Comparison of ENCODE assay signal across 22 cellular contexts in genomic region chr1:201406831-201407406, GRCh38. TPM values are rescaled to one million over a fixed set of nuclear protein-coding genes. Genes with fewer than 3 reads are reported as not detected.
A peak's percentile ranks its signal among the peaks of the same experiment; 100 is the strongest.
DNase-seq lines count a peak whose midpoint lies in the region; ATAC-seq, FAIRE-seq and TF ChIP-seq lines count a peak whose summit lies in the region.
"Had no signal": no experiment of that assay in that cellular context is flagged by ENCODE, and none has a peak within 500 bp of the region (broad histone marks: within the 10 kb centered on the region; RNA-seq: fewer than 3 reads in every experiment).

No MANE protein-coding gene starts in this region.

- H3K27me3 ChIP-seq in esophagus squamous epithelium (no peaks in the 10 kb centered on the region), small intestine (ENCODE audit: control insufficient read depth in 2 of 2, insufficient read depth in 2 of 2, low read length in 2 of 2) (no peaks in the 10 kb centered on the region), dorsolateral prefrontal cortex (no peaks in the 10 kb centered on the region)
- H3K27me3 ChIP-seq: ascending aorta had no signal

- 41 to 47% methylated on average over 7 to 8 of the region's 8 CpGs for WGBS in esophagus squamous epithelium, 2 donors
- 10 to 60% (median 47%) methylated on average over 8 of the region's 8 CpGs for WGBS in small intestine, 3 donors

- H3K27ac Mint-ChIP-seq in chondrocyte (ENCODE audit: unreplicated experiment): no peak overlapping the region

- peaks cover 7% of the 10 kb centered on the region for H3K27me3 Mint-ChIP-seq in chondrocyte (ENCODE audit: low read depth)

- H3K4me3 ChIP-seq in esophagus squamous epithelium (no peak overlapping the region), small intestine (ENCODE audit: low read depth in 1 of 2, low read length in 2 of 2) (no peak overlapping the region), dorsolateral prefrontal cortex (no peak overlapping the region)
- H3K4me3 ChIP-seq: ascending aorta, esophagus muscularis mucosa had no signal

- H3K27ac ChIP-seq in esophagus squamous epithelium (peak overlapping the region; percentile 50 to 90 (median 84)), small intestine (ENCODE audit: low read depth in 1 of 2, low read length in 1 of 2) (peak overlapping the region; percentile 62 to 77), dorsolateral prefrontal cortex (no peak overlapping the region)
- H3K27ac ChIP-seq: ascending aorta, esophagus muscularis mucosa had no signal

- no peak overlapping the region for H3K4me3 Mint-ChIP-seq in chondrocyte (ENCODE audit: unreplicated experiment)
- H3K4me3 Mint-ChIP-seq: naive thymus-derived CD8-positive, alpha-beta T cell had no signal

- no peaks in the 10 kb centered on the region for H3K9me3 ChIP-seq in esophagus squamous epithelium
- H3K9me3 ChIP-seq in small intestine (ENCODE audit: control insufficient read depth, low read depth): no peaks in the 10 kb centered on the region
- H3K9me3 ChIP-seq: ascending aorta, esophagus muscularis mucosa had no signal

- H3K36me3 Mint-ChIP-seq in chondrocyte (ENCODE audit: low read depth): peaks cover 8% of the 10 kb centered on the region
- H3K36me3 Mint-ChIP-seq: naive thymus-derived CD8-positive, alpha-beta T cell had no signal

- DNase-seq in esophagus squamous epithelium (lab: John Stamatoyannopoulos, UW) (no peak), small intestine (peak; percentile 82), dorsolateral prefrontal cortex (no peak), NCI-H748 (lab: John Stamatoyannopoulos, UW; ENCODE audit: unreplicated experiment) (no peak), Kasumi-1 (lab: John Stamatoyannopoulos, UW) (no peak), chondrocyte (ENCODE audit: low spot score) (no peak)
- DNase-seq: activated CD4-positive, CD25-positive, alpha-beta regulatory T cell treated with anti-CD3 and anti-CD28 coated beads, Interleukin-2, amount 50 U/mL, for 72 hours; activated naive CD4-positive, alpha-beta T cell; C1 segment of cervical spinal cord; cortex of kidney; DMS79 treated with DMSO at 0.1 percent for 48 hours; GOT3; naive thymus-derived CD8-positive, alpha-beta T cell; NCI-H1092; NCI-H2171 treated with DMSO at 0.1 percent for 48 hours; stimulated activated CD4-positive, alpha-beta T cell treated with anti-CD3 and anti-CD28 coated beads, Interleukin-2, amount 100 ng/mL, for 24 hours; T-helper 2 cell had no signal

- H3K36me3 ChIP-seq in esophagus squamous epithelium: no peaks in the 10 kb centered on the region
- no peaks in the 10 kb centered on the region for H3K36me3 ChIP-seq in small intestine (ENCODE audit: control insufficient read depth in 2 of 2, insufficient read depth in 2 of 2, low read length in 2 of 2)
- H3K36me3 ChIP-seq: ascending aorta, esophagus muscularis mucosa had no signal

- no peak for FAIRE-seq in small intestine (lab: Jason Lieb, UNC)

- no peaks in the 10 kb centered on the region for H3K9me3 Mint-ChIP-seq in chondrocyte (ENCODE audit: low read depth)
- H3K9me3 Mint-ChIP-seq: naive thymus-derived CD8-positive, alpha-beta T cell had no signal

- TF ChIP-seq POLR2A in esophagus squamous epithelium (IDR thresholded peaks at IDR 0.05): no peak

- ATAC-seq in GM18867 (IDR thresholded peaks at IDR 0.05; ENCODE audit: unreplicated experiment) (peak; percentile 43), HG03432 (IDR thresholded peaks at IDR 0.05; ENCODE audit: unreplicated experiment) (peak; percentile 43)
- ATAC-seq: naive thymus-derived CD8-positive, alpha-beta T cell had no signal

- H3K4me1 Mint-ChIP-seq in chondrocyte (ENCODE audit: low read depth): no peaks in the 10 kb centered on the region

- TF ChIP-seq CTCF in esophagus squamous epithelium (IDR thresholded peaks at IDR 0.05): no peak
- TF ChIP-seq CTCF in dorsolateral prefrontal cortex (IDR thresholded peaks at IDR 0.05 in 54 of 56, conservative IDR thresholded peaks at IDR 0.05 in 2 of 56; ENCODE audit: low read depth in 1 of 56, partially characterized antibody in 56 of 56): no peak
- no peak for TF ChIP-seq CTCF in chondrocyte (IDR thresholded peaks at IDR 0.05)

- H3K4me1 ChIP-seq in esophagus squamous epithelium (peaks cover 19 to 48% (median 22%) of the 10 kb centered on the region in 3 donors), small intestine (ENCODE audit: control insufficient read depth in 2 of 2, insufficient read depth in 1 of 2, low read depth in 1 of 2, low read length in 1 of 2) (peaks cover 2 to 5% of the 10 kb centered on the region in 2 donors)
- H3K4me1 ChIP-seq: ascending aorta, esophagus muscularis mucosa had no signal

- intact Hi-C loops in esophagus squamous epithelium (cut with DNase I): no loop called here
- intact Hi-C loops in dorsolateral prefrontal cortex (cut with DNase I): no loop called here

RNA-seq across cellular contexts. Expression of gene LAD1, which starts 7.8 kb away (rescaled TPM):
- 100 to 1,000 TPM; 242 to 377 (median 320) TPM for total RNA-seq in esophagus squamous epithelium
- polyA plus RNA-seq in small intestine: 100 to 1,000 TPM; 108 to 131 (median 130) TPM
- 1 to 10 TPM in 1 of 120 experiments, under 1 TPM in 1, not detected in 118; 0.32 to 1.0 TPM for total RNA-seq in dorsolateral prefrontal cortex
- total RNA-seq in chondrocyte: 0.17 to 0.34 TPM in 2 of 3 replicates, not detected in the other
- total RNA-seq: naive thymus-derived CD8-positive, alpha-beta T cell; pulmonary artery endothelial cell had no signal
- polyA plus RNA-seq: naive thymus-derived CD8-positive, alpha-beta T cell had no signal

RNA-seq across cellular contexts. Expression of gene TNNI1, which starts 14.6 kb away (rescaled TPM):
- total RNA-seq in esophagus squamous epithelium (not detected), dorsolateral prefrontal cortex (under 1 TPM in 3 of 120 experiments, not detected in 117; 0.32 to 0.99 (median 0.66) TPM), chondrocyte (8.0 to 10.0 TPM (median 8.8 TPM) in 3 replicates)
- 1 to 10 TPM in 2 of 3 donors, under 1 TPM in 1; 0.01 to 5.8 (median 3.2) TPM for polyA plus RNA-seq in small intestine
- total RNA-seq: ascending aorta; naive thymus-derived CD8-positive, alpha-beta T cell; pulmonary artery endothelial cell had no signal
- polyA plus RNA-seq: naive thymus-derived CD8-positive, alpha-beta T cell had no signal

RNA-seq across cellular contexts. Expression of gene TNNT2, which starts 29.4 kb away (rescaled TPM):
- total RNA-seq in esophagus squamous epithelium: 1 to 10 TPM; 1.3 to 6.1 (median 1.8) TPM
- polyA plus RNA-seq in small intestine: 10 to 100 TPM in 1 of 3 donors, 1 to 10 TPM in 1, under 1 TPM in 1; 0.78 to 86.7 (median 4.0) TPM
- 10 to 100 TPM; 12.2 to 91.1 (median 35.5) TPM for total RNA-seq in dorsolateral prefrontal cortex
- total RNA-seq in chondrocyte: 20.3 to 21.6 TPM (median 21.2 TPM) in 3 replicates
- total RNA-seq: ascending aorta; naive thymus-derived CD8-positive, alpha-beta T cell; pulmonary artery endothelial cell had no signal
- polyA plus RNA-seq: naive thymus-derived CD8-positive, alpha-beta T cell had no signal

Comparison
In these comparisons a context has a peak if more than half of its experiments do, and no peak if none do; other contexts are left out.
1. H3K27ac ChIP-seq: peak in esophagus squamous epithelium (4 of 4) and small intestine (2 of 2); none in dorsolateral prefrontal cortex (0 of 59).
2. RNA of gene LAD1, which starts 7.8 kb away (total RNA-seq): 242 to 377 TPM in esophagus squamous epithelium; 0.17 to 0.34 TPM in chondrocyte and 0.32 to 1.0 TPM in dorsolateral prefrontal cortex; every median in the first group is over 100 times any median in the second.